Comparison of ENCODE assay signal across 22 cellular contexts in the genomic region with DNA sequence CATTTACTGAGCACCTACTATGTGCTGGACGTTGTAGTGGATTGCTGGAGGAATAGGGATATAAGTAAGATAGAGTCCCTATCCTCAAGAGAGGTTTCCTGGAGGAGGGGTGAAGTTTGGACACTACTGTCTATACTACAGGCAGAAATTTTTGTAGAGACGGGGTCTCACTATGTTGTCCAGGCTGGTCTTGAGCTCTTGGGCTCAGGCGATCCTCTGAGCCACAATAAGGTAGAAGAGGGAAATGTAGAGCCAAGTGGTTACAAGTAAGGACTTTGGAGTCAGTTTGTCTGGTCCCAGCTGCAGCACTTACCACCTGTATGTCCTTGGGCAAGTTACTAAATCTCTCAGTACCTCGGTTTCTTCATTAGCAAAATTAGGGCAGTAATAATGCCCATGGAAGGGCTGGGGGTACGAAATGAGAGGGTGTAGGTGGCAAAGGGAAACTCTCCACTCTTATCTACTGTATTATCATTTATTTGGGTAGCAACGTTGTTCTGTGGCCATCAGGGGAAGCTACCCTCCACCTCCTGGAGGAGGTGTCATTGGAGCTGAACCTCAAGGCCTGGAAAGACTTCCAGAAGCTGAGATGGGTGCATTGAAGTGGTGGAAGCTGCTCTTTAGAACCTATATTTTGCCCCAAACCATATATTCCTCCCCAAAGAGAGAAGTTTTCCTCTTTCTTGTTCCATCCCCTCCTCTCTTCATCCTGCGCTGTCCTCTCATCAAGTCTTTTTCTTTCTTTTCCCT. TPM values are rescaled to one million over a fixed set of nuclear protein-coding genes. Genes with fewer than 3 reads are reported as not detected.
DNase-seq lines count a peak whose midpoint lies in the region; ATAC-seq, FAIRE-seq and TF ChIP-seq lines count a peak whose summit lies in the region.
"Had no signal": no experiment of that assay in that cellular context is flagged by ENCODE, and none has a peak within 500 bp of the region (broad histone marks: within the 10 kb centered on the region; RNA-seq: fewer than 3 reads in every experiment).

No MANE protein-coding gene starts in this region.

- no peak for TF ChIP-seq POLR2A in upper lobe of left lung (IDR thresholded peaks at IDR 0.05)

- H3K27me3 ChIP-seq in keratinocyte (ENCODE audit: control insufficient read depth, extremely low read depth, insufficient read depth, low read length) (no peaks in the 10 kb centered on the region), mesendoderm (ENCODE audit: insufficient read depth, low read length, poor library complexity) (no peaks in the 10 kb centered on the region), upper lobe of left lung (no peaks in the 10 kb centered on the region), ascending aorta (no peaks in the 10 kb centered on the region)
- H3K27me3 ChIP-seq: BLaER1 treated with 17β-estradiol and CSF1 and Interleukin-3, amounts not matched to agents 10 nM and 100 nM had no signal

- H3K79me2 ChIP-seq in keratinocyte (ENCODE audit: control insufficient read depth, insufficient read depth, low read length) (no peaks in the 10 kb centered on the region), mesendoderm (ENCODE audit: control insufficient read depth, insufficient read depth, low read length) (no peaks in the 10 kb centered on the region)

- dilution Hi-C loops in keratinocyte (cut with MboI; ENCODE audit: extremely low pct_ligation_motif_present, low sequenced_read_pairs): no loop called here

- no peaks in the 10 kb centered on the region for H4K20me1 ChIP-seq in keratinocyte (ENCODE audit: control insufficient read depth, extremely low read depth, insufficient read depth, low read length)
- H4K20me1 ChIP-seq: BLaER1 treated with 17β-estradiol and CSF1 and Interleukin-3, amounts not matched to agents 10 nM and 100 nM had no signal

- no peak overlapping the region for H3K4me2 ChIP-seq in keratinocyte (ENCODE audit: control insufficient read depth, extremely low read depth, insufficient read depth, low read depth, low read length)
- H3K4me2 ChIP-seq in mesendoderm (ENCODE audit: low read length): no peak overlapping the region
- H3K4me2 ChIP-seq: BLaER1 treated with 17β-estradiol and CSF1 and Interleukin-3, amounts not matched to agents 10 nM and 100 nM had no signal

- CTCF ChIA-PET in RWPE1 (lab: Yijun Ruan, JAX): no interaction called here
- CTCF ChIA-PET in HEK293T (lab: Yijun Ruan, JAX): no interaction called here

- no peak overlapping the region for H3K23ac ChIP-seq in mesendoderm (ENCODE audit: low read length)

- H3K9ac ChIP-seq in keratinocyte (ENCODE audit: control insufficient read depth, extremely low read depth, insufficient read depth, low read length) (no peak overlapping the region), mesendoderm (ENCODE audit: low read length) (no peak overlapping the region)
- H3K9ac ChIP-seq: BLaER1 treated with 17β-estradiol and CSF1 and Interleukin-3, amounts not matched to agents 10 nM and 100 nM; GM23248 had no signal

- no peak for TF ChIP-seq EP300 in upper lobe of left lung (IDR thresholded peaks at IDR 0.05)

- H2BK5ac ChIP-seq in mesendoderm (ENCODE audit: low read length): no peak overlapping the region

- intact Hi-C loops in ascending aorta (cut with DNase I): no loop called here

- no peak overlapping the region for H4K5ac ChIP-seq in mesendoderm (ENCODE audit: low read length)

- no peak overlapping the region for H2AFZ ChIP-seq in keratinocyte (ENCODE audit: control insufficient read depth, low read length)

- no peak overlapping the region for H2BK120ac ChIP-seq in mesendoderm (ENCODE audit: low read depth, low read length)

- H3K36me3 ChIP-seq in keratinocyte (ENCODE audit: control insufficient read depth in 2 of 2, extremely low read depth in 1 of 2, insufficient read depth in 2 of 2, low read length in 2 of 2) (no peaks in the 10 kb centered on the region), mesendoderm (ENCODE audit: control insufficient read depth, insufficient read depth, low read length) (no peaks in the 10 kb centered on the region), upper lobe of left lung (no peaks in the 10 kb centered on the region), ascending aorta (no peaks in the 10 kb centered on the region)
- H3K36me3 ChIP-seq: BLaER1 treated with 17β-estradiol and CSF1 and Interleukin-3, amounts not matched to agents 10 nM and 100 nM had no signal

- H4K8ac ChIP-seq in mesendoderm (ENCODE audit: low read depth, low read length): no peak overlapping the region

- H3K27ac ChIP-seq in RWPE1 (peak overlapping the region; percentile 96), keratinocyte (ENCODE audit: control insufficient read depth, insufficient read depth, low read length) (no peak overlapping the region), mesendoderm (ENCODE audit: low read depth, low read length) (no peak overlapping the region), upper lobe of left lung (peak overlapping the region; percentile 53 to 69 (median 57)), ascending aorta (no peak overlapping the region)
- H3K27ac ChIP-seq: BLaER1 treated with 17β-estradiol and CSF1 and Interleukin-3, amounts not matched to agents 10 nM and 100 nM; GM23248; HL-60 had no signal

- H3K18ac ChIP-seq in mesendoderm (ENCODE audit: low read length): no peak overlapping the region

- ATAC-seq in upper lobe of left lung (ENCODE audit: low FRiP score in 2 of 2) (no peak), GM21529 (IDR thresholded peaks at IDR 0.05; ENCODE audit: unreplicated experiment) (no peak)

- no peaks in the 10 kb centered on the region for H3K79me1 ChIP-seq in mesendoderm (ENCODE audit: low read length)

- peak overlapping the region; percentile 16 for H2AK5ac ChIP-seq in mesendoderm (ENCODE audit: low read length)

- TF ChIP-seq CTCF in RWPE1 (conservative IDR thresholded peaks at IDR 0.05; ENCODE audit: low read depth) (no peak), keratinocyte (optimal IDR thresholded peaks at IDR 0.05 in 1 of 3, IDR thresholded peaks at IDR 0.05 in 1 of 3, conservative IDR thresholded peaks at IDR 0.05 in 1 of 3; ENCODE audit: extremely low read depth in 1 of 3, insufficient read depth in 2 of 3, low read length in 3 of 3) (no peak), upper lobe of left lung (IDR thresholded peaks at IDR 0.05) (no peak), ascending aorta (IDR thresholded peaks at IDR 0.05) (no peak)

- H3K4me1 ChIP-seq in keratinocyte (ENCODE audit: control insufficient read depth, extremely low read depth, insufficient read depth, low read length) (peaks cover 21% of the 10 kb centered on the region), mesendoderm (ENCODE audit: control insufficient read depth, low read depth, low read length) (peaks cover 4% of the 10 kb centered on the region), upper lobe of left lung (peaks cover 0 to 13% (median 10%) of the 10 kb centered on the region in 4 donors), ascending aorta (no peaks in the 10 kb centered on the region)
- H3K4me1 ChIP-seq: BLaER1 treated with 17β-estradiol and CSF1 and Interleukin-3, amounts not matched to agents 10 nM and 100 nM had no signal

- H3K4ac ChIP-seq in mesendoderm (ENCODE audit: low read depth, low read length): no peak overlapping the region

- no CpG with 5 or more reads among the region's 7 CpGs for WGBS in mesendoderm (ENCODE audit: extremely low coverage, insufficient coverage, low lambda C conversion rate)
- WGBS in upper lobe of left lung, 2 donors: 68 to 69% methylated on average over 7 of the region's 7 CpGs

- H3K4me3 ChIP-seq in keratinocyte (ENCODE audit: control insufficient read depth in 2 of 3, extremely low read depth in 1 of 3, insufficient read depth in 2 of 3, low read depth in 1 of 3, low read length in 3 of 3): no peak overlapping the region
- H3K4me3 ChIP-seq in mesendoderm (ENCODE audit: low read length): no peak overlapping the region
- no peak overlapping the region for H3K4me3 ChIP-seq in upper lobe of left lung
- H3K4me3 ChIP-seq in ascending aorta: no peak overlapping the region
- H3K4me3 ChIP-seq: BLaER1 treated with 17β-estradiol and CSF1 and Interleukin-3, amounts not matched to agents 10 nM and 100 nM; GM23248 had no signal

- H3K9me1 ChIP-seq in keratinocyte (ENCODE audit: control insufficient read depth, extremely low read depth, insufficient read depth, low read length): no peaks in the 10 kb centered on the region

- H3K56ac ChIP-seq in mesendoderm (ENCODE audit: low read length): no peak overlapping the region

- POLR2A ChIA-PET in RWPE1 (lab: Yijun Ruan, JAX; ENCODE audit: low non-redundant PET) (interaction anchor here (0.6 to 1.0 kb wide), 2 partner anchors 50 to 80 kb away, joined by 3 to 4 read pairs; partner anchors contain the start of gene ARL4D), HEK293T (lab: Yijun Ruan, JAX) (interaction anchor here (1.2 kb wide), 1 partner anchor 81 kb away, joined by 3 read pairs; no protein-coding TSS in a partner anchor)

- DNase-seq in RWPE1 (ENCODE audit: low spot score) (no peak), keratinocyte (ENCODE audit: low read depth, low spot score) (no peak), mesendoderm (no peak), upper lobe of left lung (no peak), ascending aorta (ENCODE audit: low spot score in 2 of 2) (no peak), HEK293T (ENCODE audit: extremely low spot score) (no peak)
- DNase-seq: CD8-positive, alpha-beta memory T cell; DMS79 treated with DMSO at 0.1 percent for 48 hours; HCEC 1CT; MV-4-11; NCI-H1417; NCI-H2029; NCI-H2171 treated with DMSO at 0.1 percent for 48 hours; NCI-H446 treated with DMSO at 0.1 percent for 48 hours; NCI-H748 treated with DMSO at 0.1 percent for 48 hours; RPMI8226 had no signal

- H3K9me3 ChIP-seq in keratinocyte (ENCODE audit: control insufficient read depth, low read depth, low read length): no peaks in the 10 kb centered on the region
- no peaks in the 10 kb centered on the region for H3K9me3 ChIP-seq in upper lobe of left lung
- H3K9me3 ChIP-seq in ascending aorta: no peaks in the 10 kb centered on the region

- no peak overlapping the region for H2BK15ac ChIP-seq in mesendoderm (replicated peaks; ENCODE audit: low read depth)

- FAIRE-seq in keratinocyte (lab: Jason Lieb, UNC): peak; percentile 68
- FAIRE-seq: A204.1, HTR-8/SVneo had no signal

RNA-seq across cellular contexts. Expression of gene DHX8, which starts 34.9 kb away (rescaled TPM):
- 25.2 to 32.4 TPM (median 30.1 TPM) in 3 replicates for polyA plus RNA-seq in keratinocyte
- polyA plus RNA-seq in keratinocyte (2011; ENCODE audit: low read depth): 43.2 TPM
- polyA plus RNA-seq in keratinocyte (2011; cell fraction: cytosol; rRNA removed): 21.2 and 25.9 TPM in 2 replicates
- 50.0 and 52.1 TPM in 2 replicates for polyA plus RNA-seq in keratinocyte (2011; cell fraction: nucleus; rRNA removed)
- 21.6 and 30.5 TPM in 2 replicates for polyA plus RNA-seq in keratinocyte (2012; ENCODE audit: low replicate concordance)
- polyA minus RNA-seq in keratinocyte: 33.1 to 75.5 TPM (median 60.5 TPM) in 3 replicates
- 24.9 TPM for polyA minus RNA-seq in keratinocyte (2011; cell fraction: cytosol; rRNA and poly(A)+ RNA removed)
- polyA minus RNA-seq in keratinocyte (2011; cell fraction: nucleus; rRNA and poly(A)+ RNA removed): 40.2 and 54.8 TPM in 2 replicates
- polyA plus RNA-seq in mesendoderm (2013, experiment 1 of 2): 39.5 TPM
- 40.3 TPM for polyA plus RNA-seq in mesendoderm (2013, experiment 2 of 2)
- total RNA-seq in upper lobe of left lung (10 to 100 TPM; 23.1 to 54.0 (median 41.3) TPM), ascending aorta (50.0 TPM)

RNA-seq across cellular contexts. Expression of gene ARL4D, which starts 50.1 kb away (rescaled TPM):
- polyA plus RNA-seq in keratinocyte: 36.5 to 49.1 TPM (median 43.1 TPM) in 3 replicates
- polyA plus RNA-seq in keratinocyte (2011; ENCODE audit: low read depth): 9.5 TPM
- polyA plus RNA-seq in keratinocyte (2011; cell fraction: cytosol; rRNA removed): 28.9 and 46.0 TPM in 2 replicates
- polyA plus RNA-seq in keratinocyte (2011; cell fraction: nucleus; rRNA removed): 61.6 and 68.3 TPM in 2 replicates
- polyA plus RNA-seq in keratinocyte (2012; ENCODE audit: low replicate concordance): 40.7 and 45.9 TPM in 2 replicates
- 21.7 to 43.7 TPM (median 36.6 TPM) in 3 replicates for polyA minus RNA-seq in keratinocyte
- 32.8 TPM for polyA minus RNA-seq in keratinocyte (2011; cell fraction: cytosol; rRNA and poly(A)+ RNA removed)
- 26.6 and 27.1 TPM in 2 replicates for polyA minus RNA-seq in keratinocyte (2011; cell fraction: nucleus; rRNA and poly(A)+ RNA removed)
- 12.7 TPM for polyA plus RNA-seq in mesendoderm (2013, experiment 1 of 2)
- polyA plus RNA-seq in mesendoderm (2013, experiment 2 of 2): 11.4 TPM
- total RNA-seq in upper lobe of left lung (10 to 100 TPM in 2 of 6 donors, 1 to 10 TPM in 4; 6.5 to 24.2 (median 9.4) TPM), ascending aorta (3.3 TPM)

Comparison
In these comparisons a context has a peak if more than half of its experiments do, and no peak if none do; other contexts are left out.
1. H3K27ac ChIP-seq: peak in RWPE1 (single experiment) and upper lobe of left lung (4 of 4); none in keratinocyte (single experiment), mesendoderm (single experiment) and ascending aorta (0 of 2).